22 cellular contexts compared by ENCODE assay signal in the genomic region with DNA sequence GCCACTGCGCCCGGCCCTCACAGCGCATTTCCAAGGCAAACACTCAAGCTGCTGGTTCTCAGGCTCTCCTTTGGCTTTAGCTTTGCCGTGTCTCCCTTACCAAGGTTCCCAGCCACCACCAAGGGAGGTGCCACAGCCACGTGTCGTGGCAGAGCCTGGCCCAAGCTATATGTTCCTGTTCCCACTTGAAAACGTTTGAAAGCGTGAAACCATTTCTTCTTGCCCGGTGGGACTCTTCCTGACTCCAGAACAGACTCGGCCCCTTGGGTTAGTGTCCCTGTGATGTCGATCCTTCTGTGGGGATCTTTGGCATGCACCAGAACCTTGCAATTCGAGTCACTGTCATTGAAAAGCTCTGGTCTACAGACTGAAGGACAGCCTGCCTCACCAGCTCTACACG.
"Had no signal": no experiment of that assay in that cellular context is flagged by ENCODE, and none has a peak within 500 bp of the region (broad histone marks: within the 10 kb centered on the region; RNA-seq: fewer than 3 reads in every experiment).

No MANE protein-coding gene starts in this region.

- ATAC-seq: effector memory CD8-positive, alpha-beta T cell; esophagus mucosa; foreskin keratinocyte; gastrocnemius medialis; gastroesophageal sphincter; heart left ventricle had no signal

- H3K27me3 ChIP-seq: colonic mucosa, dorsolateral prefrontal cortex, esophagus muscularis mucosa, gastrocnemius medialis, gastroesophageal sphincter had no signal

- H3K4me3 ChIP-seq: colonic mucosa, coronary artery, dorsolateral prefrontal cortex, esophagus muscularis mucosa, esophagus squamous epithelium, gastrocnemius medialis, gastroesophageal sphincter, heart left ventricle had no signal

- H3K9me3 ChIP-seq: colonic mucosa, esophagus muscularis mucosa, esophagus squamous epithelium, gastrocnemius medialis, gastroesophageal sphincter, heart left ventricle had no signal

- H3K36me3 ChIP-seq: colonic mucosa, esophagus muscularis mucosa, esophagus squamous epithelium, gastrocnemius medialis, gastroesophageal sphincter, heart left ventricle had no signal

- DNase-seq: colonic mucosa; cortex of kidney; dermis blood vessel endothelial cell; dorsolateral prefrontal cortex; effector CD4-positive, alpha-beta T cell; effector CD8-positive, alpha-beta T cell; effector memory CD4-positive, alpha-beta T cell; effector memory CD8-positive, alpha-beta T cell; endodermal cell; erythroblast; esophagus squamous epithelium; foreskin fibroblast; foreskin keratinocyte; foreskin melanocyte; gastrocnemius medialis; glutamatergic neuron; heart left ventricle had no signal

- H3K27ac ChIP-seq: colonic mucosa, coronary artery, dorsolateral prefrontal cortex, epithelial cell of prostate, esophagus muscularis mucosa, esophagus squamous epithelium, foreskin keratinocyte, gastrocnemius medialis, gastroesophageal sphincter, heart left ventricle had no signal

- H3K4me1 ChIP-seq: colonic mucosa, foreskin keratinocyte, gastrocnemius medialis had no signal
